In genomic region chr22:45308624-45309421, GRCh38 we compare ENCODE assay signal across 9 cellular contexts. TPM values are rescaled to one million over a fixed set of nuclear protein-coding genes. Genes with fewer than 3 reads are reported as not detected.
DNase-seq lines count a peak whose midpoint lies in the region; ATAC-seq and TF ChIP-seq lines count a peak whose summit lies in the region.
"Had no signal": no experiment of that assay in that cellular context is flagged by ENCODE, and none has a peak within 500 bp of the region (broad histone marks: within the 10 kb centered on the region; RNA-seq: fewer than 3 reads in every experiment).

No MANE protein-coding gene starts in this region.

- no peak for TF ChIP-seq EP300 in upper lobe of left lung (IDR thresholded peaks at IDR 0.05)

- H3K27ac Mint-ChIP-seq in CD8-positive, alpha-beta T cell, result peak overlapping the region; percentile 91
- H3K27ac Mint-ChIP-seq in MCF 10A (ENCODE audit: low read depth, unreplicated experiment) (peak overlapping the region; percentile 75), memory B cell (peak overlapping the region; percentile 92)

- ATAC-seq in CD8-positive, alpha-beta T cell, result no peak
- ATAC-seq in memory B cell (ENCODE audit: low read depth) (no peak), upper lobe of left lung (ENCODE audit: low FRiP score in 2 of 2) (peak in 1 of 2 donors; percentile 0), left lobe of liver (no peak), GM18861 (IDR thresholded peaks at IDR 0.05; ENCODE audit: unreplicated experiment) (no peak)

- DNase-seq in CD8-positive, alpha-beta T cell, result peak in 2 of 7 experiments; percentile 23 to 37
- DNase-seq in MG63 (no peak), MCF 10A (ENCODE audit: unreplicated experiment) (no peak), memory B cell (ENCODE audit: low spot score in 2 of 2) (no peak), upper lobe of left lung (no peak), left lobe of liver (ENCODE audit: low spot score) (no peak), glomerular visceral epithelial cell (ENCODE audit: extremely low spot score) (no peak)

- CTCF ChIA-PET in CD8-positive, alpha-beta T cell (lab: Charles Lee), result interaction anchor here (0.9 to 1.3 kb wide), 3 partner anchors 8 to 105 kb away, joined by 4 to 5 read pairs (median 5); partner anchors contain the start of genes RIBC2 and SMC1B
- CTCF ChIA-PET in MCF 10A (lab: Yijun Ruan, JAX), result interaction anchor here (0.6 to 0.7 kb wide), 3 partner anchors 10 to 127 kb away, joined by 3 to 4 read pairs (median 3); no protein-coding TSS in a partner anchor

- H3K9me3 ChIP-seq in CD8-positive, alpha-beta T cell (ENCODE audit: low read length), result no peaks in the 10 kb centered on the region
- H3K9me3 ChIP-seq in MG63 (no peaks in the 10 kb centered on the region), upper lobe of left lung (no peaks in the 10 kb centered on the region)

- peaks cover 3% of the 10 kb centered on the region for H3K36me3 ChIP-seq in CD8-positive, alpha-beta T cell (ENCODE audit: insufficient read depth, low read length)
- H3K36me3 ChIP-seq in MG63 (no peaks in the 10 kb centered on the region), upper lobe of left lung (no peaks in the 10 kb centered on the region)

- H3K27me3 ChIP-seq in CD8-positive, alpha-beta T cell (ENCODE audit: insufficient read depth, low read length), result no peaks in the 10 kb centered on the region
- H3K27me3 ChIP-seq in MG63 (no peaks in the 10 kb centered on the region), upper lobe of left lung (no peaks in the 10 kb centered on the region)

- intact Hi-C loops in CD8-positive, alpha-beta T cell (cut with DNase I, micrococcal nuclease), result loop anchor here (1.0 to 5.0 kb wide), 7 partner anchors 9 to 728 kb away; partner anchors contain the start of genes KIAA0930 (in 1 of the 2), RIBC2 (in 1 of the 2) and SMC1B (in 1 of the 2)
- intact Hi-C loops in MCF 10A (cut with micrococcal nuclease), result no loop called here

- peaks cover 32% of the 10 kb centered on the region for H3K4me1 ChIP-seq in CD8-positive, alpha-beta T cell (ENCODE audit: insufficient read depth, low read length)
- H3K4me1 ChIP-seq in upper lobe of left lung, result peaks cover 19 to 29% (median 20%) of the 10 kb centered on the region in 4 donors

- TF ChIP-seq POLR2A in upper lobe of left lung (IDR thresholded peaks at IDR 0.05), result no peak

- peak overlapping the region; percentile 93 for H3K4me3 ChIP-seq in CD8-positive, alpha-beta T cell (ENCODE audit: low read depth, low read length)
- H3K4me3 ChIP-seq in MG63 (peak overlapping the region; percentile 79), upper lobe of left lung (peak overlapping the region; percentile 2 to 99 (median 96))

- BruUV-seq in MCF 10A (replicated peaks; lab: Mats Ljungman, UMichigan), result TSS peak; percentile 68

- no peaks in the 10 kb centered on the region for H3K27me3 Mint-ChIP-seq in CD8-positive, alpha-beta T cell (ENCODE audit: low read depth)
- H3K27me3 Mint-ChIP-seq in MCF 10A (ENCODE audit: insufficient read depth, unreplicated experiment), result no peaks in the 10 kb centered on the region
- no peaks in the 10 kb centered on the region for H3K27me3 Mint-ChIP-seq in memory B cell

- no peaks in the 10 kb centered on the region for H3K9me3 Mint-ChIP-seq in CD8-positive, alpha-beta T cell
- no peaks in the 10 kb centered on the region for H3K9me3 Mint-ChIP-seq in MCF 10A (ENCODE audit: unreplicated experiment)
- H3K9me3 Mint-ChIP-seq in memory B cell, result no peaks in the 10 kb centered on the region

- 58 to 74% methylated on average over 27 to 28 of the region's 28 CpGs for WGBS in upper lobe of left lung, 2 donors

- peaks cover 37% of the 10 kb centered on the region for H3K4me1 Mint-ChIP-seq in CD8-positive, alpha-beta T cell (ENCODE audit: low read depth)
- H3K4me1 Mint-ChIP-seq in MCF 10A (ENCODE audit: insufficient read depth, unreplicated experiment) (peaks cover 19% of the 10 kb centered on the region), memory B cell (peaks cover 26% of the 10 kb centered on the region)

- H3K4me3 Mint-ChIP-seq in CD8-positive, alpha-beta T cell, result peak overlapping the region; percentile 89
- peak overlapping the region; percentile 81 for H3K4me3 Mint-ChIP-seq in MCF 10A (ENCODE audit: unreplicated experiment)
- H3K4me3 Mint-ChIP-seq in memory B cell, result peak overlapping the region; percentile 90

- no peak for TF ChIP-seq CTCF in CD8-positive, alpha-beta T cell (IDR thresholded peaks at IDR 0.05)
- TF ChIP-seq CTCF in MCF 10A (IDR thresholded peaks at IDR 0.05; ENCODE audit: unreplicated experiment), result no peak
- TF ChIP-seq CTCF in upper lobe of left lung (IDR thresholded peaks at IDR 0.05), result no peak

- POLR2A ChIA-PET in CD8-positive, alpha-beta T cell (lab: Charles Lee), result interaction anchor here (0.5 to 4.2 kb wide), 3 partner anchors 10 to 1084 kb away, joined by 3 to 19 read pairs (median 8); no protein-coding TSS in a partner anchor
- POLR2A ChIA-PET in MCF 10A (lab: Yijun Ruan, JAX), result interaction anchor here (0.6 to 1.5 kb wide), 3 partner anchors 10 to 733 kb away, joined by 3 to 4 read pairs (median 4); no protein-coding TSS in a partner anchor

- H3K27ac ChIP-seq in CD8-positive, alpha-beta T cell (ENCODE audit: low read depth, low read length), result peak overlapping the region; percentile 86
- H3K27ac ChIP-seq in upper lobe of left lung, result peak overlapping the region; percentile 63 to 91 (median 84)

- peaks cover 24% of the 10 kb centered on the region for H3K36me3 Mint-ChIP-seq in CD8-positive, alpha-beta T cell
- H3K36me3 Mint-ChIP-seq in MCF 10A (ENCODE audit: insufficient read depth, unreplicated experiment) (no peaks in the 10 kb centered on the region), memory B cell (no peaks in the 10 kb centered on the region)

RNA-seq across cellular contexts. Expression of gene FAM118A, which starts 0.9 kb away (rescaled TPM):
- total RNA-seq in CD8-positive, alpha-beta T cell, result 100 to 1,000 TPM; 194 to 196 TPM
- 17.1 and 20.5 TPM in 2 replicates for total RNA-seq in MG63 (2014; rRNA removed; shearing (Covaris generic); ENCODE audit: low replicate concordance)
- total RNA-seq in MCF 10A (2022) (16.0 and 16.7 TPM in 2 replicates), upper lobe of left lung (100 to 1,000 TPM in 2 of 6 donors, 10 to 100 TPM in 3, 1 to 10 TPM in 1; 9.2 to 161 (median 27.6) TPM), left lobe of liver (26.0 TPM)

RNA-seq across cellular contexts. Expression of gene UPK3A, which starts 24.1 kb away (rescaled TPM):
- not detected for total RNA-seq in CD8-positive, alpha-beta T cell
- not detected in 2 replicates for total RNA-seq in MG63 (2014; rRNA removed; shearing (Covaris generic); ENCODE audit: low replicate concordance)
- total RNA-seq in MCF 10A (2022) (not detected in 2 replicates), upper lobe of left lung (under 1 TPM in 1 of 6 donors, not detected in 5; 0.44 TPM), left lobe of liver (not detected)
- total RNA-seq: HT1080 had no signal
